Comparison of ENCODE assay signal across 8 cellular contexts in genomic region chr1:170126691-170127090, GRCh38. TPM values are rescaled to one million over a fixed set of nuclear protein-coding genes. Genes with fewer than 3 reads are reported as not detected.
A peak's percentile ranks its signal among the peaks of the same experiment; 100 is the strongest.
DNase-seq lines count a peak whose midpoint lies in the region; ATAC-seq and TF ChIP-seq lines count a peak whose summit lies in the region.

No MANE protein-coding gene starts in this region.

- ATAC-seq in GM21619 (IDR thresholded peaks at IDR 0.05; ENCODE audit: unreplicated experiment) (peak; percentile 99), left ventricle myocardium superior (no peak)

- peak; percentile 33 for TF ChIP-seq CTCF in GM12872 (IDR thresholded peaks at IDR 0.05; ENCODE audit: insufficient read depth, low read depth, low read length)

- intact Hi-C loops in left ventricle myocardium superior (cut with micrococcal nuclease), result no loop called here

- peak; percentile 94 for DNase-seq in HS-5 (ENCODE audit: low read depth)
- peak; percentile 32 for DNase-seq in iPS-NIHi11 (ENCODE audit: low spot score)
- DNase-seq in dermis blood vessel endothelial cell, result no peak
- DNase-seq in NCI-H1105 treated with DMSO at 0.1 percent for 48 hours (lab: John Stamatoyannopoulos, UW), result no peak
- no peak for DNase-seq in GDM1 (lab: John Stamatoyannopoulos, UW)
- DNase-seq in left ventricle myocardium superior, result no peak

RNA-seq across cellular contexts. Expression of gene NTMT2, which starts 19.1 kb away (rescaled TPM):
- total RNA-seq in dermis blood vessel endothelial cell (not detected in 2 replicates), left ventricle myocardium superior (5.9 TPM)

RNA-seq across cellular contexts. Expression of gene KIFAP3, which starts 52.2 kb away (rescaled TPM):
- total RNA-seq in dermis blood vessel endothelial cell (20.1 and 23.1 TPM in 2 replicates), left ventricle myocardium superior (20.7 TPM)

Comparison
In these comparisons a context has a peak if more than half of its experiments do, and no peak if none do; other contexts are left out.
1. DNase-seq: peak in HS-5 (single experiment) and iPS-NIHi11 (single experiment); none in dermis blood vessel endothelial cell (single experiment), NCI-H1105 treated with DMSO at 0.1 percent for 48 hours (single experiment), GDM1 (single experiment) and left ventricle myocardium superior (single experiment).